In the genomic region with DNA sequence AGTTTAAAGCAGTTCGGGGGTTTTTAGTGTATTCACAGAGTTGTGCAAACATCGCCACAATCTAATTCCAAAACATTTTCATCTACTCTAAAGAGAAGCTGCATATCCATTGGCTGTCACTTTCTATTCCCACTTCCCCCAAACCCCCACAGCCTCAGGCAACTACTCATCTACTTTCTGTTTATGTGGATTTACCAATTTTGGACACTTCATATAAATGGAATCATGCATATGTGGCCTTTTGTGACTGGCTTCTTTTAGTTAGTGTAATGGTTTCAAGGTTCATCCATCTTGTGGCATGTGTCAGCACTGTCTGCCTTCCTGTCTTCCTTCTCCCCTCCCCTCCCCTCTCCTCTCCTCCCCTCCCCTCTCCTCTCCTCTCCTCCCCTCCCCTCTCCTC, we compare ENCODE assay signal across 29 cellular contexts.
"Had no signal": no experiment of that assay in that cellular context is flagged by ENCODE, and none has a peak within 500 bp of the region (broad histone marks: within the 10 kb centered on the region; RNA-seq: fewer than 3 reads in every experiment).

No MANE protein-coding gene starts in this region.

- H3K4me1 Mint-ChIP-seq: activated CD4-positive, alpha-beta memory T cell treated with anti-CD3 and anti-CD28 coated beads, Interleukin-2, amount 10 ng/mL, durations not matched to agents 7 days and 5 days; activated CD4-positive, alpha-beta T cell treated with anti-CD3 and anti-CD28 coated beads, Interleukin-2, amount 10 ng/mL, durations not matched to agents 7 days and 5 days; endodermal cell; immature natural killer cell; naive thymus-derived CD4-positive, alpha-beta T cell had no signal

- H3K9me3 ChIP-seq: breast epithelium, ovary, testis, transverse colon had no signal

- H3K27ac Mint-ChIP-seq: activated CD4-positive, alpha-beta memory T cell treated with anti-CD3 and anti-CD28 coated beads, Interleukin-2, amount 10 ng/mL, durations not matched to agents 7 days and 5 days; activated CD4-positive, alpha-beta T cell treated with anti-CD3 and anti-CD28 coated beads, Interleukin-2, amount 10 ng/mL, durations not matched to agents 7 days and 5 days; activated T-cell treated with anti-CD3 and anti-CD28 coated beads, Interleukin-2, amount 50 U/mL, for 24 hours; dendritic cell treated with granulocyte-macrophage colony-stimulating factor and Interleukin-4, amounts not matched to agents 40 ng/mL and 50 ng/mL, for 4 days; endodermal cell; immature natural killer cell; naive thymus-derived CD4-positive, alpha-beta T cell; progenitor cell of endocrine pancreas had no signal

- H3K9me3 Mint-ChIP-seq: activated CD4-positive, alpha-beta T cell treated with anti-CD3 and anti-CD28 coated beads, Interleukin-2, amount 10 ng/mL, durations not matched to agents 7 days and 5 days; activated T-cell treated with anti-CD3 and anti-CD28 coated beads, Interleukin-2, amount 50 U/mL, for 24 hours; endodermal cell had no signal

- H3K4me3 ChIP-seq: breast epithelium, esophagus muscularis mucosa, ovary, skin epidermis, testis, transverse colon had no signal

- H3K4me1 ChIP-seq: breast epithelium, esophagus muscularis mucosa, transverse colon had no signal

- H3K36me3 Mint-ChIP-seq: immature natural killer cell; naive thymus-derived CD4-positive, alpha-beta T cell had no signal

- H3K27me3 ChIP-seq: breast epithelium, esophagus muscularis mucosa, ovary, testis, transverse colon had no signal

- H3K4me3 Mint-ChIP-seq: activated CD4-positive, alpha-beta memory T cell treated with anti-CD3 and anti-CD28 coated beads, Interleukin-2, amount 10 ng/mL, durations not matched to agents 7 days and 5 days; activated CD4-positive, alpha-beta T cell treated with anti-CD3 and anti-CD28 coated beads, Interleukin-2, amount 10 ng/mL, durations not matched to agents 7 days and 5 days; activated T-cell treated with anti-CD3 and anti-CD28 coated beads, Interleukin-2, amount 50 U/mL, for 24 hours; dendritic cell treated with granulocyte-macrophage colony-stimulating factor and Interleukin-4, amounts not matched to agents 40 ng/mL and 50 ng/mL, for 4 days; endodermal cell; immature natural killer cell; naive thymus-derived CD4-positive, alpha-beta T cell had no signal

- H3K27me3 Mint-ChIP-seq: activated CD4-positive, alpha-beta memory T cell treated with anti-CD3 and anti-CD28 coated beads, Interleukin-2, amount 10 ng/mL, durations not matched to agents 7 days and 5 days; activated CD4-positive, alpha-beta T cell treated with anti-CD3 and anti-CD28 coated beads, Interleukin-2, amount 10 ng/mL, durations not matched to agents 7 days and 5 days; activated T-cell treated with anti-CD3 and anti-CD28 coated beads, Interleukin-2, amount 50 U/mL, for 24 hours; dendritic cell treated with granulocyte-macrophage colony-stimulating factor and Interleukin-4, amounts not matched to agents 40 ng/mL and 50 ng/mL, for 4 days; progenitor cell of endocrine pancreas had no signal

- ATAC-seq: left colon; naive thymus-derived CD4-positive, alpha-beta T cell; sciatic nerve; stimulated activated naive CD8-positive, alpha-beta T cell treated with anti-CD3 and anti-CD28 coated beads, Interleukin-15, Interleukin-2, amounts not matched to agents 100 U/mL and 50 U/mL, for 24 hours had no signal

- H3K36me3 ChIP-seq: breast epithelium, esophagus muscularis mucosa, ovary, transverse colon, WERI-Rb-1 had no signal

- DNase-seq: activated CD4-positive, alpha-beta memory T cell treated with anti-CD3 and anti-CD28 coated beads, Interleukin-2, amount 10 ng/mL, durations not matched to agents 7 days and 5 days; activated CD4-positive, alpha-beta T cell treated with anti-CD3 and anti-CD28 coated beads, Interleukin-2, amount 10 ng/mL, durations not matched to agents 7 days and 5 days; activated CD4-positive, CD25-positive, alpha-beta regulatory T cell treated with anti-CD3 and anti-CD28 coated beads, Interleukin-2, amount 50 U/mL, for 72 hours; activated CD8-positive, alpha-beta memory T cell treated with anti-CD3 and anti-CD28 coated beads, Interleukin-2, amount 50 U/mL, for 48 hours; activated gamma-delta T cell treated with Interleukin-2 at 50 U/mL for 16 hours; activated naive CD4-positive, alpha-beta T cell treated with anti-CD3 and anti-CD28 coated beads, Interleukin-2, amount 50 U/mL, for 16 hours; activated T-cell treated with anti-CD3 and anti-CD28 coated beads, Interleukin-2, amount 50 U/mL, for 24 hours; central memory CD4-positive, alpha-beta T cell; endodermal cell; head of caudate nucleus; hypothalamus; immature natural killer cell; kidney; left colon; midbrain; naive thymus-derived CD4-positive, alpha-beta T cell; ovary; stimulated activated CD4-positive, alpha-beta T cell treated with anti-CD3 and anti-CD28 coated beads, Interleukin-12 subunit alpha, Interleukin-12 subunit beta, amount 100 ng/mL, for 4 hours; stimulated activated CD4-positive, alpha-beta T cell treated with anti-CD3 and anti-CD28 coated beads, Interleukin-4, amount 100 ng/mL, for 1 hour; stimulated activated naive CD8-positive, alpha-beta T cell treated with anti-CD3 and anti-CD28 coated beads, Interleukin-15, Interleukin-2, amounts not matched to agents 100 U/mL and 50 U/mL, for 24 hours; testis; transverse colon; WERI-Rb-1 had no signal

- H3K27ac ChIP-seq: breast epithelium, esophagus muscularis mucosa, ovary, skin epidermis, testis, transverse colon, WERI-Rb-1 had no signal
